26 cellular contexts compared by ENCODE assay signal in the genomic region with DNA sequence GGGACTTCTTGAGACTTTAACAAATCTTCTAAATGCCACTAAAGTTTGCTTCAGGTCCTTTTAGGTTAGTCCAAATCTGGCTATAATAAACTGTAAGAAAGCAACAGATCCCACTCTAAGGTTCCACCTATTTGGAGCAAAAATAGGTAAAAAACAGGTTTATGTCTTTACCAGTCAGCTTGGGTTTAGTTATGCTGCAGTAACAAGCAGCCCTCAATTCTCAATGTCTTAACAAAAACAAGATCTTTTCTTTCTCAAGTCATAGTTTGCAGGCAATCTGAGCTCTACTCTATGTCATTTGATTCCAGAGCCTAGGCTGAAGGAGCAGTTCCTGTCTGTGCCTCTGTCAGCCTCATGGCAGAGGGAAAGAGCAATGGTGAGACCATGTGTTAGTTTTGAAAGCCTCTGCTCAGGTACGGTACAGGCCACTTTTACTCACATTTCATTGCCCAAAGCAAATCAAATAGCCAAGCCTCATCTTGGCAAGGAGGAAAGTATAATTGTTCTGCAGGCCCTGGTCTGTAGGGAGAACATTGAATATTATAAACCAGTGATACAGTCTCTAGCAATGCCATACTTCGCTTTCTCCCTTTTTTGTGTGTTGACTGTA.
"Had no signal": no experiment of that assay in that cellular context is flagged by ENCODE, and none has a peak within 500 bp of the region (broad histone marks: within the 10 kb centered on the region; RNA-seq: fewer than 3 reads in every experiment).

No MANE protein-coding gene starts in this region.

- H3K36me3 ChIP-seq: neutrophil, spleen, stomach, thoracic aorta, tibial artery, transverse colon, upper lobe of right lung, uterus had no signal

- DNase-seq: naive B cell; naive thymus-derived CD8-positive, alpha-beta T cell; nephron progenitor cell; nucleus accumbens; posterior cingulate gyrus; psoas muscle; right cardiac atrium; spleen; stimulated activated CD4-positive, alpha-beta T cell treated with anti-CD3 and anti-CD28 coated beads, Interleukin-12 subunit alpha, Interleukin-12 subunit beta, amount 100 ng/mL, for 4 hours; stimulated activated CD4-positive, alpha-beta T cell treated with anti-CD3 and anti-CD28 coated beads, Interleukin-1b, Interleukin-23, amount 100 ng/mL, for 48 hours; stimulated activated CD4-positive, alpha-beta T cell treated with anti-CD3 and anti-CD28 coated beads, Interleukin-4, amount 100 ng/mL, for 1 hour; stimulated activated naive B cell treated with anti-CD40 and anti-IgM and Interleukin-4, amounts not matched to agents 10 μg/mL and 1 μg/mL and 100 μg/mL, for 72 hours; stimulated activated naive CD4-positive, alpha-beta T cell treated with Interleukin-2 at 50 U/mL for 16 hours; stomach; tibial artery; transverse colon; upper lobe of right lung; uterus had no signal

- H3K9me3 ChIP-seq: neutrophil, psoas muscle, upper lobe of right lung, uterus had no signal

- H3K79me2 ChIP-seq: parathyroid adenoma had no signal

- H3K4me2 ChIP-seq: smooth muscle cell had no signal

- H3K4me1 ChIP-seq: psoas muscle, stomach, tibial artery, transverse colon, upper lobe of right lung, uterus had no signal

- H3K4me3 ChIP-seq: psoas muscle, skin epidermis, smooth muscle cell, spleen, stomach, thoracic aorta, tibial artery, transverse colon, upper lobe of right lung, uterus had no signal

- H3K27me3 ChIP-seq: neutrophil, spleen, stomach, transverse colon, upper lobe of right lung, uterus had no signal

- H3K9ac ChIP-seq: parathyroid adenoma had no signal

- H2AFZ ChIP-seq: parathyroid adenoma had no signal

- ATAC-seq: naive thymus-derived CD8-positive, alpha-beta T cell; natural killer cell treated with Interleukin-12 subunit alpha and Interleukin-12 subunit beta and Interleukin-15 and Interleukin-18, amount 100 ng/mL, for 72 hours; psoas muscle; right cardiac atrium; sciatic nerve; stimulated activated effector memory CD8-positive, alpha-beta T cell treated with anti-CD3 and anti-CD28 coated beads, Interleukin-12 subunit alpha, Interleukin-12 subunit beta, amount 100 ng/mL, for 72 hours; stimulated activated naive B cell treated with anti-CD40 and anti-IgM and Interleukin-4, amounts not matched to agents 10 μg/mL and 1 μg/mL and 100 μg/mL, for 72 hours; upper lobe of right lung had no signal

- H3K27ac ChIP-seq: neutrophil, parathyroid adenoma, psoas muscle, skin epidermis, spleen, stomach, thoracic aorta, tibial artery, transverse colon, upper lobe of right lung, uterus had no signal
